ENCODE assay signal across 1 cellular context in genomic region chr7:117791877-117792780, GRCh38.
TF ChIP-seq lines count a peak whose summit lies in the region.

No MANE protein-coding gene starts in this region.

TF ChIP-seq in K562, 482 proteins besides CTCF, POLR2A, EP300 and RAD21 (continued from another document and continues in another):
- TF ChIP-seq, protein P1, sequence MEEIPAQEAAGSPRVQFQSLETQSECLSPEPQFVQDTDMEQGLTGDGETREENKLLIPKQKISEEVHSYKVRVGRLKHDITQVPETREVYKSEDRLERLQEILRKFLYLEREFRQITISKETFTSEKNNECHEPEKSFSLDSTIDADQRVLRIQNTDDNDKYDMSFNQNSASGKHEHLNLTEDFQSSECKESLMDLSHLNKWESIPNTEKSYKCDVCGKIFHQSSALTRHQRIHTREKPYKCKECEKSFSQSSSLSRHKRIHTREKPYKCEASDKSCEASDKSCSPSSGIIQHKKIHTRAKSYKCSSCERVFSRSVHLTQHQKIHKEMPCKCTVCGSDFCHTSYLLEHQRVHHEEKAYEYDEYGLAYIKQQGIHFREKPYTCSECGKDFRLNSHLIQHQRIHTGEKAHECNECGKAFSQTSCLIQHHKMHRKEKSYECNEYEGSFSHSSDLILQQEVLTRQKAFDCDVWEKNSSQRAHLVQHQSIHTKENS (CRISPR knock-in tag; IDR thresholded peaks at IDR 0.05), result no peak
- TF ChIP-seq FOXM1 (IDR thresholded peaks at IDR 0.05; ENCODE audit: low read depth) (peak; percentile 90), FOXM1 (CRISPR knock-in tag; IDR thresholded peaks at IDR 0.05; ENCODE audit: low read depth) (no peak), HOXB6 (CRISPR knock-in tag; IDR thresholded peaks at IDR 0.05; ENCODE audit: borderline replicate concordance) (no peak), SFPQ (IDR thresholded peaks at IDR 0.05; ENCODE audit: low read depth, low read length) (no peak), PTBP1 (IDR thresholded peaks at IDR 0.05; ENCODE audit: low read depth, low read length) (no peak), FOXP1 (CRISPR knock-in tag; IDR thresholded peaks at IDR 0.05) (peak; percentile 55; the same call in 1 of the 2 replicates), ZBTB43 (CRISPR knock-in tag; IDR thresholded peaks at IDR 0.05) (no peak), ZNF282 (CRISPR knock-in tag; IDR thresholded peaks at IDR 0.05) (no peak), ZNF277 (CRISPR knock-in tag; IDR thresholded peaks at IDR 0.05; ENCODE audit: borderline replicate concordance) (no peak), HDAC3 (IDR thresholded peaks at IDR 0.05; ENCODE audit: borderline replicate concordance, partially characterized antibody) (peak; percentile 92), CBFA2T3 (IDR thresholded peaks at IDR 0.05) (peak; percentile 97), CHD1 (IDR thresholded peaks at IDR 0.05; ENCODE audit: low read length) (no peak), HNRNPH1 (optimal IDR thresholded peaks at IDR 0.05; ENCODE audit: low read depth, low read length) (no peak), TAF9B (IDR thresholded peaks at IDR 0.05; ENCODE audit: partially characterized antibody) (no peak), THAP7 (CRISPR knock-in tag; IDR thresholded peaks at IDR 0.05) (no peak), DNMT1 (IDR thresholded peaks at IDR 0.05) (no peak), SLC30A9 (CRISPR knock-in tag; IDR thresholded peaks at IDR 0.05) (no peak), RBM14 (IDR thresholded peaks at IDR 0.05; ENCODE audit: borderline replicate concordance, insufficient read depth, low read depth, low read length) (no peak), STAG1 (CRISPR knock-in tag; IDR thresholded peaks at IDR 0.05; ENCODE audit: borderline replicate concordance) (no peak), CBX3 (IDR thresholded peaks at IDR 0.05; ENCODE audit: borderline replicate concordance in 1 of 2, low read length in 2 of 2) (peak in 1 of 2 experiments; percentile 66; a peak in 1 of 3 replicates), MYNN (IDR thresholded peaks at IDR 0.05) (peak; percentile 91), MYNN (CRISPR knock-in tag; IDR thresholded peaks at IDR 0.05) (no peak), ZC3H8 (IDR thresholded peaks at IDR 0.05) (no peak), MEF2A (IDR thresholded peaks at IDR 0.05; ENCODE audit: control insufficient read depth, low read depth, low read length) (0 out of 2 replicates have a peak, but pooled peaks have one; percentile 45), PPARD (CRISPR knock-in tag; IDR thresholded peaks at IDR 0.05) (no peak), GTF2B (IDR thresholded peaks at IDR 0.05; ENCODE audit: extremely low read depth, insufficient read length) (no peak), ZNF589 (CRISPR knock-in tag; IDR thresholded peaks at IDR 0.05; ENCODE audit: low read depth) (peak; percentile 94), U2AF2 (optimal IDR thresholded peaks at IDR 0.05; ENCODE audit: low read depth, low read length) (no peak), CAMTA2 (CRISPR knock-in tag; conservative IDR thresholded peaks at IDR 0.05) (no peak), MLLT1 (IDR thresholded peaks at IDR 0.05) (peak in 1 of 2 experiments; percentile 93; a peak in 2 of 4 replicates), CGGBP1 (CRISPR knock-in tag; IDR thresholded peaks at IDR 0.05) (no peak), CBX2 (IDR thresholded peaks at IDR 0.05; ENCODE audit: insufficient read depth, low read length, poor library complexity, severe bottlenecking) (no peak), ZC3H4 (CRISPR knock-in tag; IDR thresholded peaks at IDR 0.05; ENCODE audit: borderline replicate concordance) (no peak), ZNF197 (CRISPR knock-in tag; IDR thresholded peaks at IDR 0.05; ENCODE audit: low read depth) (peak; percentile 81; the same call in 1 of the 2 replicates), POLR3G (IDR thresholded peaks at IDR 0.05; ENCODE audit: extremely low read depth, insufficient read length, insufficient replicate concordance) (no peak), ZBED1 (IDR thresholded peaks at IDR 0.05) (peak; percentile 94), RBM34 (IDR thresholded peaks at IDR 0.05; ENCODE audit: borderline replicate concordance, insufficient read depth, low read length) (no peak), ZKSCAN8 (CRISPR knock-in tag; IDR thresholded peaks at IDR 0.05) (peak; percentile 86), HBP1 (CRISPR knock-in tag; IDR thresholded peaks at IDR 0.05) (peak; percentile 85)
- TF ChIP-seq, protein P2, sequence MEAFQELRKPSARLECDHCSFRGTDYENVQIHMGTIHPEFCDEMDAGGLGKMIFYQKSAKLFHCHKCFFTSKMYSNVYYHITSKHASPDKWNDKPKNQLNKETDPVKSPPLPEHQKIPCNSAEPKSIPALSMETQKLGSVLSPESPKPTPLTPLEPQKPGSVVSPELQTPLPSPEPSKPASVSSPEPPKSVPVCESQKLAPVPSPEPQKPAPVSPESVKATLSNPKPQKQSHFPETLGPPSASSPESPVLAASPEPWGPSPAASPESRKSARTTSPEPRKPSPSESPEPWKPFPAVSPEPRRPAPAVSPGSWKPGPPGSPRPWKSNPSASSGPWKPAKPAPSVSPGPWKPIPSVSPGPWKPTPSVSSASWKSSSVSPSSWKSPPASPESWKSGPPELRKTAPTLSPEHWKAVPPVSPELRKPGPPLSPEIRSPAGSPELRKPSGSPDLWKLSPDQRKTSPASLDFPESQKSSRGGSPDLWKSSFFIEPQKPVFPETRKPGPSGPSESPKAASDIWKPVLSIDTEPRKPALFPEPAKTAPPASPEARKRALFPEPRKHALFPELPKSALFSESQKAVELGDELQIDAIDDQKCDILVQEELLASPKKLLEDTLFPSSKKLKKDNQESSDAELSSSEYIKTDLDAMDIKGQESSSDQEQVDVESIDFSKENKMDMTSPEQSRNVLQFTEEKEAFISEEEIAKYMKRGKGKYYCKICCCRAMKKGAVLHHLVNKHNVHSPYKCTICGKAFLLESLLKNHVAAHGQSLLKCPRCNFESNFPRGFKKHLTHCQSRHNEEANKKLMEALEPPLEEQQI (IDR thresholded peaks at IDR 0.05), result peak; percentile 94
- TF ChIP-seq, protein P3, sequence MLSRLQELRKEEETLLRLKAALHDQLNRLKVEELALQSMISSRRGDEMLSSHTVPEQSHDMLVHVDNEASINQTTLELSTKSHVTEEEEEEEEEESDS (CRISPR knock-in tag; IDR thresholded peaks at IDR 0.05), result no peak
- TF ChIP-seq, protein P4, sequence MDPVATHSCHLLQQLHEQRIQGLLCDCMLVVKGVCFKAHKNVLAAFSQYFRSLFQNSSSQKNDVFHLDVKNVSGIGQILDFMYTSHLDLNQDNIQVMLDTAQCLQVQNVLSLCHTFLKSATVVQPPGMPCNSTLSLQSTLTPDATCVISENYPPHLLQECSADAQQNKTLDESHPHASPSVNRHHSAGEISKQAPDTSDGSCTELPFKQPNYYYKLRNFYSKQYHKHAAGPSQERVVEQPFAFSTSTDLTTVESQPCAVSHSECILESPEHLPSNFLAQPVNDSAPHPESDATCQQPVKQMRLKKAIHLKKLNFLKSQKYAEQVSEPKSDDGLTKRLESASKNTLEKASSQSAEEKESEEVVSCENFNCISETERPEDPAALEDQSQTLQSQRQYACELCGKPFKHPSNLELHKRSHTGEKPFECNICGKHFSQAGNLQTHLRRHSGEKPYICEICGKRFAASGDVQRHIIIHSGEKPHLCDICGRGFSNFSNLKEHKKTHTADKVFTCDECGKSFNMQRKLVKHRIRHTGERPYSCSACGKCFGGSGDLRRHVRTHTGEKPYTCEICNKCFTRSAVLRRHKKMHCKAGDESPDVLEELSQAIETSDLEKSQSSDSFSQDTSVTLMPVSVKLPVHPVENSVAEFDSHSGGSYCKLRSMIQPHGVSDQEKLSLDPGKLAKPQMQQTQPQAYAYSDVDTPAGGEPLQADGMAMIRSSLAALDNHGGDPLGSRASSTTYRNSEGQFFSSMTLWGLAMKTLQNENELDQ (CRISPR knock-in tag; IDR thresholded peaks at IDR 0.05; ENCODE audit: borderline replicate concordance), result 0 out of 2 replicates have a peak, but pooled peaks have one; percentile 30
- TF ChIP-seq, protein P5, sequence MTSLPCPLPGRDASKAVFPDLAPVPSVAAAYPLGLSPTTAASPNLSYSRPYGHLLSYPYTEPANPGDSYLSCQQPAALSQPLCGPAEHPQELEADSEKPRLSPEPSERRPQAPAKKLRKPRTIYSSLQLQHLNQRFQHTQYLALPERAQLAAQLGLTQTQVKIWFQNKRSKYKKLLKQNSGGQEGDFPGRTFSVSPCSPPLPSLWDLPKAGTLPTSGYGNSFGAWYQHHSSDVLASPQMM (CRISPR knock-in tag; IDR thresholded peaks at IDR 0.05), result no peak
- TF ChIP-seq, protein P6, sequence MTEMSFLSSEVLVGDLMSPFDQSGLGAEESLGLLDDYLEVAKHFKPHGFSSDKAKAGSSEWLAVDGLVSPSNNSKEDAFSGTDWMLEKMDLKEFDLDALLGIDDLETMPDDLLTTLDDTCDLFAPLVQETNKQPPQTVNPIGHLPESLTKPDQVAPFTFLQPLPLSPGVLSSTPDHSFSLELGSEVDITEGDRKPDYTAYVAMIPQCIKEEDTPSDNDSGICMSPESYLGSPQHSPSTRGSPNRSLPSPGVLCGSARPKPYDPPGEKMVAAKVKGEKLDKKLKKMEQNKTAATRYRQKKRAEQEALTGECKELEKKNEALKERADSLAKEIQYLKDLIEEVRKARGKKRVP (CRISPR knock-in tag; IDR thresholded peaks at IDR 0.05), result peak; percentile 84
